Comparison of ENCODE assay signal across 1 cellular context in the genomic region with DNA sequence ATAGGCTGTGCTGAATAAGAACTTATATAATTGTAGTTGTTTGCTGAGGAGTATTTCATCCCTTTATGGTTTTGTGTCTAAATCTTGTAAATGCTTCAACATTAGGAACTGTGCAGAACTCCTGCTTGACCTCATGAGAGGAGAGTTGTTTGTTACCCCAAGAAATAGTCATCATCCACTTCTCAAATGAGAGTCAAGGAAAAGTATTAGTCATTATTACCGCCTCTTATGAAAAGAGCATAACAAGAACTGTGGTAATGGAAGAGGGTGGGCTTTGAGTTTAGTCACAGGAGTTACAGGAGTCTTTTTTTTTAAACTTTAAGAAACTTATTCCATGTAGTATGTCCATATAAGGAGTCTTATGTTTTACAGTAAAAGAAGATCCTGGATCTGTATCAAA.
TF ChIP-seq lines count a peak whose summit lies in the region.

No MANE protein-coding gene starts in this region.

TF ChIP-seq in IMR-90, 13 proteins besides CTCF, POLR2A, EP300 and RAD21 (continued from another document):
- TF ChIP-seq, protein P1, sequence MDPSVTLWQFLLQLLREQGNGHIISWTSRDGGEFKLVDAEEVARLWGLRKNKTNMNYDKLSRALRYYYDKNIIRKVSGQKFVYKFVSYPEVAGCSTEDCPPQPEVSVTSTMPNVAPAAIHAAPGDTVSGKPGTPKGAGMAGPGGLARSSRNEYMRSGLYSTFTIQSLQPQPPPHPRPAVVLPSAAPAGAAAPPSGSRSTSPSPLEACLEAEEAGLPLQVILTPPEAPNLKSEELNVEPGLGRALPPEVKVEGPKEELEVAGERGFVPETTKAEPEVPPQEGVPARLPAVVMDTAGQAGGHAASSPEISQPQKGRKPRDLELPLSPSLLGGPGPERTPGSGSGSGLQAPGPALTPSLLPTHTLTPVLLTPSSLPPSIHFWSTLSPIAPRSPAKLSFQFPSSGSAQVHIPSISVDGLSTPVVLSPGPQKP (IDR thresholded peaks at IDR 0.05; ENCODE audit: borderline replicate concordance, low read depth, low read length), result no peak
- TF ChIP-seq MAZ (IDR thresholded peaks at IDR 0.05; ENCODE audit: borderline replicate concordance, low read depth, low read length), result no peak
- no peak for TF ChIP-seq CHD1 (IDR thresholded peaks at IDR 0.05; ENCODE audit: low read depth, low read length)
- TF ChIP-seq FOS (IDR thresholded peaks at IDR 0.05; ENCODE audit: low read depth, low read length), result no peak
- TF ChIP-seq NFE2L2 (IDR thresholded peaks at IDR 0.05; ENCODE audit: low read depth, low read length), result no peak
